Comparison of ENCODE assay signal across 10 cellular contexts in genomic region chr11:123187670-123188507, GRCh38. TPM values are rescaled to one million over a fixed set of nuclear protein-coding genes. Genes with fewer than 3 reads are reported as not detected.
DNase-seq lines count a peak whose midpoint lies in the region; ATAC-seq and TF ChIP-seq lines count a peak whose summit lies in the region.
"Had no signal": no experiment of that assay in that cellular context is flagged by ENCODE, and none has a peak within 500 bp of the region (broad histone marks: within the 10 kb centered on the region; RNA-seq: fewer than 3 reads in every experiment).

No MANE protein-coding gene starts in this region.

- H3K4me3 ChIP-seq in Loucy (ENCODE audit: low read length, poor library complexity, severe bottlenecking) (no peak overlapping the region), iPS-18a (ENCODE audit: low read length) (peak overlapping the region; percentile 32), subcutaneous abdominal adipose tissue (ENCODE audit: low read depth in 1 of 5, low read length in 5 of 5) (peak overlapping the region in 1 of 5 donors; percentile 13), coronary artery (no peak overlapping the region)

- H3K4me2 ChIP-seq in Loucy (ENCODE audit: low read depth, low read length, poor library complexity, severe bottlenecking), result no peak overlapping the region

- H3K36me3 ChIP-seq in Loucy (ENCODE audit: insufficient read depth, low read length), result no peaks in the 10 kb centered on the region
- no peaks in the 10 kb centered on the region for H3K36me3 ChIP-seq in iPS-18a (ENCODE audit: control insufficient read depth, low read depth, low read length)
- no peaks in the 10 kb centered on the region for H3K36me3 ChIP-seq in subcutaneous abdominal adipose tissue (ENCODE audit: control insufficient read depth in 5 of 5, insufficient read depth in 5 of 5, low read length in 5 of 5)

- TF ChIP-seq CTCF in Loucy (conservative IDR thresholded peaks at IDR 0.05; ENCODE audit: low read length) (no peak), coronary artery (IDR thresholded peaks at IDR 0.05) (no peak)

- no peaks in the 10 kb centered on the region for H3K9me2 ChIP-seq in Loucy (replicated peaks; ENCODE audit: low read depth, low read length)

- ATAC-seq in GM18909 (IDR thresholded peaks at IDR 0.05; ENCODE audit: poor library complexity, unreplicated experiment), result no peak

- DNase-seq in astrocyte of the hippocampus (ENCODE audit: low read depth, low spot score), result peak; percentile 65
- no peak for DNase-seq in cortex of kidney (lab: John Stamatoyannopoulos, UW)
- no peak for DNase-seq in cerebellum (ENCODE audit: low spot score)
- no peak for DNase-seq in coronary artery (ENCODE audit: low spot score)
- DNase-seq: immature natural killer cell; stimulated activated CD4-positive, alpha-beta T cell treated with anti-CD3 and anti-CD28 coated beads, Interleukin-1b, Interleukin-23, amount 100 ng/mL, for 48 hours had no signal

- H3K27me3 ChIP-seq in Loucy (ENCODE audit: insufficient read depth, low read length, poor library complexity, severe bottlenecking) (no peaks in the 10 kb centered on the region), iPS-18a (ENCODE audit: control insufficient read depth, insufficient read depth, low read length) (no peaks in the 10 kb centered on the region), subcutaneous abdominal adipose tissue (ENCODE audit: control insufficient read depth in 5 of 5, insufficient read depth in 4 of 5, low read length in 5 of 5) (peaks cover 0 to 6% (median 0%) of the 10 kb centered on the region in 5 donors)

- H3K9me3 ChIP-seq in Loucy (ENCODE audit: insufficient read depth, low read depth, low read length) (no peaks in the 10 kb centered on the region), iPS-18a (ENCODE audit: control insufficient read depth, low read depth, low read length) (no peaks in the 10 kb centered on the region), subcutaneous abdominal adipose tissue (ENCODE audit: control insufficient read depth in 5 of 5, low read length in 5 of 5) (no peaks in the 10 kb centered on the region)

- no peak overlapping the region for H3K27ac ChIP-seq in iPS-18a (ENCODE audit: low read length)
- peak overlapping the region; percentile 80 for H3K27ac ChIP-seq in subcutaneous abdominal adipose tissue (ENCODE audit: low read depth, low read length)
- H3K27ac ChIP-seq in coronary artery, result peak overlapping the region in 1 of 2 donors; percentile 47

- no peaks in the 10 kb centered on the region for H3K79me2 ChIP-seq in Loucy (ENCODE audit: insufficient read depth, low read length)

- H3K4me1 ChIP-seq in Loucy (ENCODE audit: insufficient read depth, low read length, poor library complexity, severe bottlenecking) (no peaks in the 10 kb centered on the region), iPS-18a (ENCODE audit: control insufficient read depth, low read depth, low read length) (peaks cover 47% of the 10 kb centered on the region), subcutaneous abdominal adipose tissue (ENCODE audit: control insufficient read depth in 5 of 5, insufficient read depth in 5 of 5, low read length in 5 of 5) (peaks cover 4 to 66% (median 45%) of the 10 kb centered on the region in 5 donors)

- H2AFZ ChIP-seq in Loucy (ENCODE audit: low read length), result peak overlapping the region; percentile 18; the same call in 1 of the 2 replicates

- H4K20me1 ChIP-seq in Loucy (ENCODE audit: insufficient read depth, low read length, poor library complexity, severe bottlenecking), result no peaks in the 10 kb centered on the region

- H3F3A ChIP-seq in Loucy (ENCODE audit: low read depth), result no peaks in the 10 kb centered on the region

- H3K9ac ChIP-seq in Loucy (ENCODE audit: low read depth, low read length, poor library complexity, severe bottlenecking) (no peak overlapping the region), iPS-18a (ENCODE audit: low read length) (peak overlapping the region; percentile 34), subcutaneous abdominal adipose tissue (ENCODE audit: low read length in 5 of 5) (peak overlapping the region in 3 of 5 donors; percentile 26 to 32 (median 26))

RNA-seq across cellular contexts. Expression of gene CLMP, which starts 7.2 kb away (rescaled TPM):
- total RNA-seq in cerebellum, result 16.5 TPM
